Comparison of ENCODE assay signal across 1 cellular context in genomic region chr19:45526143-45526542, GRCh38.
TF ChIP-seq lines count a peak whose summit lies in the region.

No MANE protein-coding gene starts in this region.

TF ChIP-seq in HEK293, 187 proteins besides CTCF, POLR2A, EP300 and RAD21 (continued from another document):
- TF ChIP-seq ZBTB44 (tag by site-specific recombination; IDR thresholded peaks at IDR 0.05) (no peak), ZSCAN4 (tag by site-specific recombination; IDR thresholded peaks at IDR 0.05) (no peak), ZNF132 (tag by site-specific recombination; IDR thresholded peaks at IDR 0.05; ENCODE audit: borderline replicate concordance) (no peak), ZBTB48 (tag by site-specific recombination; IDR thresholded peaks at IDR 0.05) (0 out of 2 replicates have a peak, but pooled peaks have one; percentile 6), SP3 (tag by site-specific recombination; IDR thresholded peaks at IDR 0.05) (peak; percentile 65), KLF1 (tag by site-specific recombination; IDR thresholded peaks at IDR 0.05) (peak; percentile 51; the same call in 1 of the 2 replicates), ZNF529 (tag by site-specific recombination; IDR thresholded peaks at IDR 0.05; ENCODE audit: insufficient replicate concordance) (no peak), ZNF202 (tag by site-specific recombination; IDR thresholded peaks at IDR 0.05; ENCODE audit: borderline replicate concordance) (no peak), ZNF112 (tag by site-specific recombination; IDR thresholded peaks at IDR 0.05) (no peak), RBAK (tag by site-specific recombination; IDR thresholded peaks at IDR 0.05) (no peak), ZNF701 (tag by site-specific recombination; IDR thresholded peaks at IDR 0.05) (no peak), ZNF433 (tag by site-specific recombination; IDR thresholded peaks at IDR 0.05; ENCODE audit: low read depth) (no peak), KLF10 (tag by site-specific recombination; IDR thresholded peaks at IDR 0.05) (peak; percentile 98), ZEB2 (tag by site-specific recombination; IDR thresholded peaks at IDR 0.05) (no peak), ZNF585B (tag by site-specific recombination; IDR thresholded peaks at IDR 0.05) (no peak), ZNF37A (tag by site-specific recombination; IDR thresholded peaks at IDR 0.05) (no peak), ZNF837 (tag by site-specific recombination; IDR thresholded peaks at IDR 0.05) (no peak), ZNF184 (tag by site-specific recombination; IDR thresholded peaks at IDR 0.05) (no peak), ZNF571 (tag by site-specific recombination; IDR thresholded peaks at IDR 0.05) (no peak), ZNF521 (tag by site-specific recombination; IDR thresholded peaks at IDR 0.05) (no peak), KLF16 (tag by site-specific recombination; IDR thresholded peaks at IDR 0.05) (no peak), ZNF670 (tag by site-specific recombination; IDR thresholded peaks at IDR 0.05; ENCODE audit: low read depth) (no peak), ZNF274 (IDR thresholded peaks at IDR 0.05; ENCODE audit: low read length) (no peak), ZNF274 (tag by site-specific recombination; IDR thresholded peaks at IDR 0.05; ENCODE audit: borderline replicate concordance) (no peak), GLI4 (tag by site-specific recombination; IDR thresholded peaks at IDR 0.05) (no peak), ZNF26 (tag by site-specific recombination; IDR thresholded peaks at IDR 0.05) (no peak), ZNF449 (tag by site-specific recombination; IDR thresholded peaks at IDR 0.05) (no peak), ZSCAN16 (tag by site-specific recombination; IDR thresholded peaks at IDR 0.05) (no peak), ZNF114 (tag by site-specific recombination; IDR thresholded peaks at IDR 0.05) (no peak), ZNF558 (tag by site-specific recombination; IDR thresholded peaks at IDR 0.05) (no peak), ZNF10 (tag by site-specific recombination; IDR thresholded peaks at IDR 0.05) (no peak), ZFP41 (tag by site-specific recombination; IDR thresholded peaks at IDR 0.05; ENCODE audit: borderline replicate concordance) (no peak), ZNF324 (tag by site-specific recombination; IDR thresholded peaks at IDR 0.05) (no peak), BCL6B (tag by site-specific recombination; IDR thresholded peaks at IDR 0.05) (no peak), KLF17 (tag by site-specific recombination; IDR thresholded peaks at IDR 0.05) (no peak), INSM2 (tag by site-specific recombination; IDR thresholded peaks at IDR 0.05) (no peak)
TF ChIP-seq in HEK293: peak in this region for 12.
